In genomic region chr17:48510761-48511604, GRCh38 we compare ENCODE assay signal across 13 cellular contexts. TPM values are rescaled to one million over a fixed set of nuclear protein-coding genes. Genes with fewer than 3 reads are reported as not detected.
DNase-seq lines count a peak whose midpoint lies in the region; ATAC-seq, FAIRE-seq and TF ChIP-seq lines count a peak whose summit lies in the region.
"Had no signal": no experiment of that assay in that cellular context is flagged by ENCODE, and none has a peak within 500 bp of the region (broad histone marks: within the 10 kb centered on the region; RNA-seq: fewer than 3 reads in every experiment).

No MANE protein-coding gene starts in this region.

- peak; percentile 19 for ATAC-seq in GM19468 (IDR thresholded peaks at IDR 0.05; ENCODE audit: extremely low read depth, unreplicated experiment)

- H3K27me3 ChIP-seq in astrocyte (ENCODE audit: insufficient read depth, low read length) (peaks cover 3% of the 10 kb centered on the region), H7 (ENCODE audit: control insufficient read depth, insufficient read depth, low read length) (peaks cover 4% of the 10 kb centered on the region; the same call in 1 of the 2 replicates)
- H3K27me3 ChIP-seq: uterus had no signal

- no peak overlapping the region for H3K9ac ChIP-seq in astrocyte (ENCODE audit: low read length)

- no peak overlapping the region for H3K27ac ChIP-seq in astrocyte (ENCODE audit: low read depth, low read length)
- H3K27ac ChIP-seq: esophagus squamous epithelium, uterus had no signal

- no peaks in the 10 kb centered on the region for H3K79me2 ChIP-seq in astrocyte (ENCODE audit: insufficient read depth, low read length)

- H4K20me1 ChIP-seq in astrocyte (ENCODE audit: insufficient read depth, low read length), result no peaks in the 10 kb centered on the region

- no peak overlapping the region for H3K4me2 ChIP-seq in astrocyte (ENCODE audit: low read length)

- H2AFZ ChIP-seq in astrocyte (ENCODE audit: low read depth, low read length), result no peak overlapping the region

- H3K4me3 ChIP-seq in AG10803 (ENCODE audit: low read length), result no peak overlapping the region
- H3K4me3 ChIP-seq in astrocyte (ENCODE audit: insufficient read depth, low read depth, low read length), result no peak overlapping the region
- no peak overlapping the region for H3K4me3 ChIP-seq in H7 (ENCODE audit: insufficient read depth, low read depth, low read length)
- H3K4me3 ChIP-seq: esophagus squamous epithelium, uterus had no signal

- DNase-seq in AG10803 (ENCODE audit: low read depth) (peak; percentile 95), MV-4-11 (lab: John Stamatoyannopoulos, UW) (peak; percentile 25), astrocyte (ENCODE audit: low read depth) (peak; percentile 31), H7 (no peak), NCI-H128 (lab: John Stamatoyannopoulos, UW; ENCODE audit: unreplicated experiment) (no peak), NCI-H146 (lab: John Stamatoyannopoulos, UW) (no peak), NCI-H2029 treated with DMSO at 0.1 percent for 48 hours (lab: John Stamatoyannopoulos, UW) (no peak)
- DNase-seq: esophagus squamous epithelium, uterus had no signal

- H3K9me3 ChIP-seq in astrocyte (ENCODE audit: insufficient read depth, low read depth, low read length), result no peaks in the 10 kb centered on the region
- H3K9me3 ChIP-seq: esophagus squamous epithelium, uterus had no signal

- FAIRE-seq in astrocyte (lab: Jason Lieb, UNC), result no peak

- H3K4me1 Mint-ChIP-seq in astrocyte (ENCODE audit: low read depth, unreplicated experiment), result peaks cover 8% of the 10 kb centered on the region

- peaks cover 42% of the 10 kb centered on the region for H3K27me3 Mint-ChIP-seq in astrocyte (ENCODE audit: low read depth, unreplicated experiment)

- peaks cover 10% of the 10 kb centered on the region for H3K4me1 ChIP-seq in astrocyte (ENCODE audit: insufficient read depth, low read length)
- H3K4me1 ChIP-seq: uterus had no signal

- H3K4me3 Mint-ChIP-seq in astrocyte (ENCODE audit: unreplicated experiment), result no peak overlapping the region
- H3K4me3 Mint-ChIP-seq: IgD-negative memory B cell had no signal

- no peaks in the 10 kb centered on the region for H3K36me3 Mint-ChIP-seq in astrocyte (ENCODE audit: low read depth, unreplicated experiment)
- H3K36me3 Mint-ChIP-seq: IgD-negative memory B cell had no signal

- TF ChIP-seq CTCF in AG10803 (conservative IDR thresholded peaks at IDR 0.05; ENCODE audit: low read length) (no peak), astrocyte (IDR thresholded peaks at IDR 0.05; ENCODE audit: insufficient read depth, low read depth, low read length) (no peak)

- H3K27ac Mint-ChIP-seq in astrocyte (ENCODE audit: unreplicated experiment), result no peak overlapping the region
- H3K27ac Mint-ChIP-seq: IgD-negative memory B cell had no signal

- H3K36me3 ChIP-seq in astrocyte (ENCODE audit: insufficient read depth, low read length) (no peaks in the 10 kb centered on the region), H7 (replicated peaks; ENCODE audit: control insufficient read depth, insufficient read depth, low read length) (no peaks in the 10 kb centered on the region)
- H3K36me3 ChIP-seq: esophagus squamous epithelium, uterus had no signal

- H3K9me3 Mint-ChIP-seq in astrocyte (ENCODE audit: unreplicated experiment), result peaks cover 3% of the 10 kb centered on the region

RNA-seq across cellular contexts. Expression of gene HOXB1, which starts 19.8 kb away (rescaled TPM):
- total RNA-seq in astrocyte, result not detected in 2 replicates
- total RNA-seq in H7 (2014; rRNA removed; shearing (Covaris generic)), result 4.5 and 6.4 TPM in 2 replicates
- total RNA-seq: Daoy, posterior vena cava, uterus had no signal

RNA-seq across cellular contexts. Expression of gene HOXB2, which starts 33.9 kb away (rescaled TPM):
- 0.41 and 1.8 TPM in 2 replicates for total RNA-seq in astrocyte
- total RNA-seq in H7 (2014; rRNA removed; shearing (Covaris generic)), result 11.8 and 16.1 TPM in 2 replicates

Comparison
In these comparisons a context has a peak if more than half of its experiments do, and no peak if none do; other contexts are left out.
1. DNase-seq: peak in AG10803 (single experiment), MV-4-11 (single experiment) and astrocyte (single experiment); none in H7 (single experiment), NCI-H128 (single experiment), NCI-H146 (single experiment) and NCI-H2029 treated with DMSO at 0.1 percent for 48 hours (single experiment).